ENCODE assay signal across 1 cellular context in the genomic region with DNA sequence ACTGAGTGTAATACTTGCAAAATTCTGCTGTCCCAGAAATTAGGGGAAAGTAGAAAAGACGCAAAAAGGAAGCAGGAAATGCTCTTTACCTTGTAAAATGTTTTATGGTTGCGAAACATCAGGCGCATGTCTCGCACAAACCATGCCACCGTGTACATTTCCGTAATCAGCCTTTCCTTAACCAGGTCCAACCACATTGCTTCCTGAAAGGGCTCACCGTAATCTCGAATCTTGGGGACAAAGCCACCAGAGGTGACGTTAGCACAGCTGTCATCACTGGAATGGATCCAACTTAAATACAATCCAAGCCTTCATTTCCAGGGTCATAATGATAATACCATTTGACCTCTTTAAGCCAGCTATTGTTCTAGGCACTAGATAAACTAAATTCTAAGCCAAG.
TF ChIP-seq lines count a peak whose summit lies in the region.

No MANE protein-coding gene starts in this region.

TF ChIP-seq in HepG2, 621 proteins besides CTCF, POLR2A, EP300 and RAD21 (continued from another document):
- no peak for TF ChIP-seq NFIB (CRISPR knock-in tag; IDR thresholded peaks at IDR 0.05; ENCODE audit: borderline replicate concordance)
- no peak for TF ChIP-seq ARID2 (CRISPR knock-in tag; IDR thresholded peaks at IDR 0.05; ENCODE audit: borderline replicate concordance)
- TF ChIP-seq PHF8 (CRISPR knock-in tag; IDR thresholded peaks at IDR 0.05): no peak
- TF ChIP-seq ZBTB38 (CRISPR knock-in tag; IDR thresholded peaks at IDR 0.05): no peak
